Comparison of ENCODE assay signal across 1 cellular context in genomic region chr15:62624541-62625399, GRCh38.
TF ChIP-seq lines count a peak whose summit lies in the region.

No MANE protein-coding gene starts in this region.

TF ChIP-seq in GM12878, 131 proteins besides CTCF, POLR2A, EP300 and RAD21 (continued from another document):
- 0 out of 2 replicates have a peak, but pooled peaks have one; percentile 19 for TF ChIP-seq PKNOX1 (IDR thresholded peaks at IDR 0.05)
- TF ChIP-seq TARDBP (IDR thresholded peaks at IDR 0.05; ENCODE audit: borderline replicate concordance), result no peak
- peak; percentile 43 for TF ChIP-seq RUNX3 (IDR thresholded peaks at IDR 0.05; ENCODE audit: low read length)
- TF ChIP-seq NRF1 (conservative IDR thresholded peaks at IDR 0.05; ENCODE audit: low read depth, low read length), result no peak
- TF ChIP-seq POLR2AphosphoS5 (IDR thresholded peaks at IDR 0.05; ENCODE audit: low read length), result no peak
- peak; percentile 41; the same call in 1 of the 2 replicates for TF ChIP-seq PAX5 (IDR thresholded peaks at IDR 0.05; ENCODE audit: borderline replicate concordance, low read depth, low read length)
- TF ChIP-seq ETV6 (conservative IDR thresholded peaks at IDR 0.05 in 1 of 2, IDR thresholded peaks at IDR 0.05 in 1 of 2; ENCODE audit: borderline replicate concordance in 1 of 2, low read depth in 1 of 2), result no peak
